1 cellular context compared by ENCODE assay signal in genomic region chr2:138779451-138780440, GRCh38.
TF ChIP-seq lines count a peak whose summit lies in the region.

NXPH2 (minus strand) TSS chr2:138780390; CDS start chr2:138780241, 149 bp downstream.

TF ChIP-seq in WTC11, 78 proteins besides CTCF, POLR2A, EP300 and RAD21 (continued from another document):
- TF ChIP-seq ZSCAN18 (CRISPR knock-in tag; IDR thresholded peaks at IDR 0.05) = no peak
- TF ChIP-seq IRF2 (CRISPR knock-in tag; IDR thresholded peaks at IDR 0.05; ENCODE audit: borderline replicate concordance, low read depth) = 0 out of 2 replicates have a peak, but pooled peaks have one; percentile 56
- TF ChIP-seq ZNF138 (CRISPR knock-in tag; conservative IDR thresholded peaks at IDR 0.05) = 0 out of 2 replicates have a peak, but pooled peaks have one; percentile 57
- TF ChIP-seq ATF1 (CRISPR knock-in tag; IDR thresholded peaks at IDR 0.05) = no peak
- TF ChIP-seq TEAD4 (CRISPR knock-in tag; IDR thresholded peaks at IDR 0.05) = 0 out of 2 replicates have a peak, but pooled peaks have one; percentile 70
- TF ChIP-seq SMAD3 (CRISPR knock-in tag; IDR thresholded peaks at IDR 0.05; ENCODE audit: borderline replicate concordance) = peak; percentile 20; the same call in 1 of the 2 replicates
- TF ChIP-seq RORB (CRISPR knock-in tag; IDR thresholded peaks at IDR 0.05) = no peak
- TF ChIP-seq E2F5 (CRISPR knock-in tag; IDR thresholded peaks at IDR 0.05) = no peak
- TF ChIP-seq FOXK1 (CRISPR knock-in tag; IDR thresholded peaks at IDR 0.05) = 0 out of 2 replicates have a peak, but pooled peaks have one; percentile 46
- TF ChIP-seq ARID4B (CRISPR knock-in tag; IDR thresholded peaks at IDR 0.05; ENCODE audit: borderline replicate concordance) = peak; percentile 77
- TF ChIP-seq USF1 (CRISPR knock-in tag; IDR thresholded peaks at IDR 0.05) = peak; percentile 46; the same call in 1 of the 2 replicates
- TF ChIP-seq ELF4 (CRISPR knock-in tag; IDR thresholded peaks at IDR 0.05; ENCODE audit: low read depth) = no peak
